ENCODE assay signal across 1 cellular context in the genomic region with DNA sequence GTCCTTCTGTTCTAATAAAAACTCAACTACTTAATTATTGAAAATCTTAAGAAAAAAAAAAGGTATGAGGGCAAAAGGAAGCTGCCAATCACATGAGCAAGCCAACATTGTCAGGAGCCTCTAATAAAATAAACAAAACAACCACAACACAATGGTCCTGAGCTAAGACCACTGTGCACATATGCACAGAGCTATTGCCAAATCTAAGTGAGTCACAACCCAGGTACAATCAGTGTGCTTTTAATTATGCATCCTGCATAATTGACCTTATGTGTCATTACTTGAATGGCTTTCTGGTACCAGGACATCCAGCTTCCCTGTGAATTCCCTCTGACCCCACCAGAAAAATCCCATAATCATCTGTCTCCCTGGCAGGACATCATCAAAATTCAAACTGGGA.
TF ChIP-seq lines count a peak whose summit lies in the region.

No MANE protein-coding gene starts in this region.

TF ChIP-seq in GM23338, 12 proteins besides CTCF, POLR2A, EP300 and RAD21 (continued from another document):
- TF ChIP-seq, protein P1, sequence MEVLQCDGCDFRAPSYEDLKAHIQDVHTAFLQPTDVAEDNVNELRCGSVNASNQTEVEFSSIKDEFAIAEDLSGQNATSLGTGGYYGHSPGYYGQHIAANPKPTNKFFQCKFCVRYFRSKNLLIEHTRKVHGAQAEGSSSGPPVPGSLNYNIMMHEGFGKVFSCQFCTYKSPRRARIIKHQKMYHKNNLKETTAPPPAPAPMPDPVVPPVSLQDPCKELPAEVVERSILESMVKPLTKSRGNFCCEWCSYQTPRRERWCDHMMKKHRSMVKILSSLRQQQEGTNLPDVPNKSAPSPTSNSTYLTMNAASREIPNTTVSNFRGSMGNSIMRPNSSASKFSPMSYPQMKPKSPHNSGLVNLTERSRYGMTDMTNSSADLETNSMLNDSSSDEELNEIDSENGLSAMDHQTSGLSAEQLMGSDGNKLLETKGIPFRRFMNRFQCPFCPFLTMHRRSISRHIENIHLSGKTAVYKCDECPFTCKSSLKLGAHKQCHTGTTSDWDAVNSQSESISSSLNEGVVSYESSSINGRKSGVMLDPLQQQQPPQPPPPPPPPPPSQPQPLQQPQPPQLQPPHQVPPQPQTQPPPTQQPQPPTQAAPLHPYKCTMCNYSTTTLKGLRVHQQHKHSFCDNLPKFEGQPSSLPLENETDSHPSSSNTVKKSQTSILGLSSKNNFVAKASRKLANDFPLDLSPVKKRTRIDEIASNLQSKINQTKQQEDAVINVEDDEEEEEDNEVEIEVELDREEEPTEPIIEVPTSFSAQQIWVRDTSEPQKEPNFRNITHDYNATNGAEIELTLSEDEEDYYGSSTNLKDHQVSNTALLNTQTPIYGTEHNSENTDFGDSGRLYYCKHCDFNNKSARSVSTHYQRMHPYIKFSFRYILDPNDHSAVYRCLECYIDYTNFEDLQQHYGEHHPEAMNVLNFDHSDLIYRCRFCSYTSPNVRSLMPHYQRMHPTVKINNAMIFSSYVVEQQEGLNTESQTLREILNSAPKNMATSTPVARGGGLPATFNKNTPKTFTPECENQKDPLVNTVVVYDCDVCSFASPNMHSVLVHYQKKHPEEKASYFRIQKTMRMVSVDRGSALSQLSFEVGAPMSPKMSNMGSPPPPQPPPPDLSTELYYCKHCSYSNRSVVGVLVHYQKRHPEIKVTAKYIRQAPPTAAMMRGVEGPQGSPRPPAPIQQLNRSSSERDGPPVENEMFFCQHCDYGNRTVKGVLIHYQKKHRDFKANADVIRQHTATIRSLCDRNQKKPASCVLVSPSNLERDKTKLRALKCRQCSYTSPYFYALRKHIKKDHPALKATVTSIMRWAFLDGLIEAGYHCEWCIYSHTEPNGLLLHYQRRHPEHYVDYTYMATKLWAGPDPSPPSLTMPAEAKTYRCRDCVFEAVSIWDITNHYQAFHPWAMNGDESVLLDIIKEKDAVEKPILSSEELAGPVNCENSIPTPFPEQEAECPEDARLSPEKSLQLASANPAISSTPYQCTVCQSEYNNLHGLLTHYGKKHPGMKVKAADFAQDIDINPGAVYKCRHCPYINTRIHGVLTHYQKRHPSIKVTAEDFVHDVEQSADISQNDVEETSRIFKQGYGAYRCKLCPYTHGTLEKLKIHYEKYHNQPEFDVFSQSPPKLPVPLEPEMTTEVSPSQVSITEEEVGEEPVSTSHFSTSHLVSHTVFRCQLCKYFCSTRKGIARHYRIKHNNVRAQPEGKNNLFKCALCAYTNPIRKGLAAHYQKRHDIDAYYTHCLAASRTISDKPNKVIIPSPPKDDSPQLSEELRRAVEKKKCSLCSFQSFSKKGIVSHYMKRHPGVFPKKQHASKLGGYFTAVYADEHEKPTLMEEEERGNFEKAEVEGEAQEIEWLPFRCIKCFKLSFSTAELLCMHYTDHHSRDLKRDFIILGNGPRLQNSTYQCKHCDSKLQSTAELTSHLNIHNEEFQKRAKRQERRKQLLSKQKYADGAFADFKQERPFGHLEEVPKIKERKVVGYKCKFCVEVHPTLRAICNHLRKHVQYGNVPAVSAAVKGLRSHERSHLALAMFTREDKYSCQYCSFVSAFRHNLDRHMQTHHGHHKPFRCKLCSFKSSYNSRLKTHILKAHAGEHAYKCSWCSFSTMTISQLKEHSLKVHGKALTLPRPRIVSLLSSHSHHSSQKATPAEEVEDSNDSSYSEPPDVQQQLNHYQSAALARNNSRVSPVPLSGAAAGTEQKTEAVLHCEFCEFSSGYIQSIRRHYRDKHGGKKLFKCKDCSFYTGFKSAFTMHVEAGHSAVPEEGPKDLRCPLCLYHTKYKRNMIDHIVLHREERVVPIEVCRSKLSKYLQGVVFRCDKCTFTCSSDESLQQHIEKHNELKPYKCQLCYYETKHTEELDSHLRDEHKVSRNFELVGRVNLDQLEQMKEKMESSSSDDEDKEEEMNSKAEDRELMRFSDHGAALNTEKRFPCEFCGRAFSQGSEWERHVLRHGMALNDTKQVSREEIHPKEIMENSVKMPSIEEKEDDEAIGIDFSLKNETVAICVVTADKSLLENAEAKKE (CRISPR knock-in tag; IDR thresholded peaks at IDR 0.05), result no peak
- no peak for TF ChIP-seq ZNF331 (CRISPR knock-in tag; IDR thresholded peaks at IDR 0.05; ENCODE audit: low read depth)
TF ChIP-seq in GM23338: peak in this region for 0.
